Comparison of ENCODE assay signal across 1 cellular context in the genomic region with DNA sequence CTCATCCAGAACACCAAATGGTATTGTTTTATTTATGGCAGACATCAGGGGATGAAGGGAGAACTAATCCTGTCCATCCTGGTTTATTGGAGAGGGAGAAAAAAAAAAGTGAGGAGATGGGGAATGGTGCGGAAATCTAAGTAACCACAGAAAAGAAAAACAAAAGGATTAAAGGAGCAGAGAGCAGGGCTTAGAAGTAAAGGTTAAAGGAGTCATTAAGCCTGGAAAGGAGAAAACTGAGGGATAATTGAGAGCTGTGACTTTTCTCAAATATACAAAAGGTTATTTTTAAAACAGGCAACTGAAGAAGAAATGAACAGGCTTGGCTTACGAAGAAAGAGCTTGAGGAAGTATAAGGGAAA.
TF ChIP-seq lines count a peak whose summit lies in the region.

No MANE protein-coding gene starts in this region.

TF ChIP-seq in H1, 55 proteins besides CTCF, POLR2A, EP300 and RAD21 (continued from another document):
- TF ChIP-seq CEBPB (IDR thresholded peaks at IDR 0.05; ENCODE audit: low read depth, low read length) (no peak), SP2 (IDR thresholded peaks at IDR 0.05; ENCODE audit: low read length) (no peak), JUND (IDR thresholded peaks at IDR 0.05; ENCODE audit: low read length) (no peak), RNF2 (IDR thresholded peaks at IDR 0.05; ENCODE audit: borderline replicate concordance, low read depth, low read length, missing control alignments, poor library complexity, severe bottlenecking) (no peak), ATF3 (IDR thresholded peaks at IDR 0.05; ENCODE audit: insufficient read depth, low read depth, low read length) (no peak)
